Comparison of ENCODE assay signal across 15 cellular contexts in genomic region chr4:41448935-41449334, GRCh38.
DNase-seq lines count a peak whose midpoint lies in the region; ATAC-seq and TF ChIP-seq lines count a peak whose summit lies in the region.
"Had no signal": no experiment of that assay in that cellular context is flagged by ENCODE, and none has a peak within 500 bp of the region (broad histone marks: within the 10 kb centered on the region; RNA-seq: fewer than 3 reads in every experiment).

No MANE protein-coding gene starts in this region.

- intact Hi-C loops in PC-3 (cut with micrococcal nuclease) (no loop called here), left ventricle myocardium inferior (cut with micrococcal nuclease) (no loop called here), sigmoid colon (cut with DNase I) (no loop called here)

- no peak overlapping the region for H3K9ac ChIP-seq in PC-3 (ENCODE audit: low read length)

- POLR2A ChIA-PET in PC-3 (lab: Charles Lee; ENCODE audit: unreplicated experiment) = interaction anchor here (0.7 kb wide), 1 partner anchor 49 kb away, joined by 8 read pairs; no protein-coding TSS in a partner anchor

- H3K9me2 ChIP-seq in PC-3 (replicated peaks; ENCODE audit: low read length) = no peaks in the 10 kb centered on the region

- no peaks in the 10 kb centered on the region for H3K9me3 ChIP-seq in PC-3 (ENCODE audit: low read length)
- no peaks in the 10 kb centered on the region for H3K9me3 ChIP-seq in left ventricle myocardium inferior (replicated peaks)
- H3K9me3 ChIP-seq in sigmoid colon = no peaks in the 10 kb centered on the region

- no peak for TF ChIP-seq CTCF in PC-3 (conservative IDR thresholded peaks at IDR 0.05; ENCODE audit: low read depth, low read length)
- TF ChIP-seq CTCF in left ventricle myocardium inferior (IDR thresholded peaks at IDR 0.05; ENCODE audit: borderline replicate concordance) = no peak
- TF ChIP-seq CTCF in sigmoid colon (IDR thresholded peaks at IDR 0.05) = no peak

- H3K27ac ChIP-seq in PC-3 (ENCODE audit: low read length) (no peak overlapping the region), left ventricle myocardium inferior (replicated peaks) (peak overlapping the region; percentile 27), sigmoid colon (no peak overlapping the region)

- no peak overlapping the region for H3K4me3 ChIP-seq in PC-3 (ENCODE audit: low read length)
- no peak overlapping the region for H3K4me3 ChIP-seq in left ventricle myocardium inferior
- no peak overlapping the region for H3K4me3 ChIP-seq in sigmoid colon

- H3K4me1 ChIP-seq in PC-3 (ENCODE audit: insufficient read depth, low read length) (no peaks in the 10 kb centered on the region; the same call in 1 of the 2 replicates), left ventricle myocardium inferior (peaks cover 70% of the 10 kb centered on the region), sigmoid colon (peaks cover 0 to 3% (median 0%) of the 10 kb centered on the region in 4 donors)

- DNase-seq in EL (peak; percentile 86), PC-3 (peak; percentile 41), left ventricle myocardium inferior (peak; percentile 34), sigmoid colon (peak; percentile 72), iPS-NIHi7 (ENCODE audit: extremely low spot score) (no peak), NCI-H146 treated with DMSO at 0.1 percent for 48 hours (lab: John Stamatoyannopoulos, UW; ENCODE audit: unreplicated experiment) (no peak), dedifferentiated amniotic fluid mesenchymal stem cell (ENCODE audit: extremely low spot score) (no peak)
- DNase-seq: activated CD4-positive, alpha-beta T cell treated with anti-CD3 and anti-CD28 coated beads for 48 hours; activated T-cell treated with anti-CD3 and anti-CD28 coated beads, Interleukin-2, amount 50 U/mL, for 4 hours; dermis blood vessel endothelial cell; naive thymus-derived CD4-positive, alpha-beta T cell; NCI-H345; stimulated activated naive CD4-positive, alpha-beta T cell treated with Interleukin-2 at 50 U/mL for 16 hours; T-helper 2 cell had no signal

- no peaks in the 10 kb centered on the region for H3F3A ChIP-seq in PC-3 (ENCODE audit: low read length, unreplicated experiment)

- WGBS in sigmoid colon, 2 donors = 70 to 75% methylated on average over 7 of the region's 7 CpGs

- no TSS peak for BruUV-seq in PC-3 (replicated peaks; lab: Mats Ljungman, UMichigan)

- H3K27me3 ChIP-seq in PC-3 (ENCODE audit: low read length) = no peaks in the 10 kb centered on the region
- no peaks in the 10 kb centered on the region for H3K27me3 ChIP-seq in left ventricle myocardium inferior (ENCODE audit: low read depth)
- no peaks in the 10 kb centered on the region for H3K27me3 ChIP-seq in sigmoid colon

- no peak for TF ChIP-seq POLR2A in sigmoid colon (IDR thresholded peaks at IDR 0.05)

- H3K36me3 ChIP-seq in PC-3 (ENCODE audit: low read depth, low read length) (no peaks in the 10 kb centered on the region), left ventricle myocardium inferior (no peaks in the 10 kb centered on the region), sigmoid colon (no peaks in the 10 kb centered on the region)

- no peaks in the 10 kb centered on the region for H4K20me1 ChIP-seq in PC-3 (ENCODE audit: low read length)

- H3K79me2 ChIP-seq in PC-3 (ENCODE audit: low read length) = no peaks in the 10 kb centered on the region

- CTCF ChIA-PET in PC-3 (lab: Charles Lee) = no interaction called here

- ATAC-seq in PC-3 = no peak
- ATAC-seq in HG03354 (IDR thresholded peaks at IDR 0.05; ENCODE audit: poor library complexity, severe bottlenecking, unreplicated experiment) = no peak
- ATAC-seq: activated T-cell treated with anti-CD3 and anti-CD28 coated beads, Interleukin-2, amount 50 U/mL, for 4 hours; naive thymus-derived CD4-positive, alpha-beta T cell had no signal

- H3K4me2 ChIP-seq in PC-3 (ENCODE audit: low read length) = no peak overlapping the region

- H2AFZ ChIP-seq in PC-3 (ENCODE audit: low read length) = no peak overlapping the region

- no peak for TF ChIP-seq EP300 in sigmoid colon (IDR thresholded peaks at IDR 0.05)

Comparison
In these comparisons a context has a peak if more than half of its experiments do, and no peak if none do; other contexts are left out.
1. DNase-seq: peak in EL (single experiment), PC-3 (single experiment), left ventricle myocardium inferior (single experiment) and sigmoid colon (single experiment); none in iPS-NIHi7 (single experiment), NCI-H146 treated with DMSO at 0.1 percent for 48 hours (single experiment) and dedifferentiated amniotic fluid mesenchymal stem cell (single experiment).